In genomic region chr6:4647414-4648365, GRCh38 we compare ENCODE assay signal across 1 cellular context.
TF ChIP-seq lines count a peak whose summit lies in the region.

No MANE protein-coding gene starts in this region.

TF ChIP-seq in HepG2, 621 proteins besides CTCF, POLR2A, EP300 and RAD21 (continued from another document and continues in another):
- TF ChIP-seq ZBTB37 (CRISPR knock-in tag; IDR thresholded peaks at IDR 0.05) (no peak; the same call in 1 of the 2 replicates), ZNF766 (CRISPR knock-in tag; IDR thresholded peaks at IDR 0.05; ENCODE audit: borderline replicate concordance) (peak; percentile 76; the same call in 1 of the 2 replicates), REST (IDR thresholded peaks at IDR 0.05; ENCODE audit: borderline replicate concordance in 1 of 2, low read depth in 1 of 2, low read length in 2 of 2) (no peak), ZEB1 (IDR thresholded peaks at IDR 0.05; ENCODE audit: insufficient replicate concordance, low read depth) (no peak), ARNT (IDR thresholded peaks at IDR 0.05) (no peak), MTA1 (CRISPR knock-in tag; IDR thresholded peaks at IDR 0.05; ENCODE audit: borderline replicate concordance) (no peak; the same call in 1 of the 2 replicates), THAP11 (CRISPR knock-in tag; IDR thresholded peaks at IDR 0.05) (peak; percentile 78), CENPX (CRISPR knock-in tag; IDR thresholded peaks at IDR 0.05) (no peak), MEIS2 (CRISPR knock-in tag; IDR thresholded peaks at IDR 0.05) (peak; percentile 64), MAFK (conservative IDR thresholded peaks at IDR 0.05 in 1 of 2, IDR thresholded peaks at IDR 0.05 in 1 of 2; ENCODE audit: low read length in 2 of 2) (no peak), ZNF30 (CRISPR knock-in tag; IDR thresholded peaks at IDR 0.05) (no peak), ZNF432 (CRISPR knock-in tag; IDR thresholded peaks at IDR 0.05; ENCODE audit: borderline replicate concordance) (no peak), BCL6 (CRISPR knock-in tag; IDR thresholded peaks at IDR 0.05) (no peak), ISL2 (CRISPR knock-in tag; IDR thresholded peaks at IDR 0.05) (no peak), CENPT (CRISPR knock-in tag; IDR thresholded peaks at IDR 0.05; ENCODE audit: low read depth) (no peak), MTF1 (CRISPR knock-in tag; IDR thresholded peaks at IDR 0.05) (no peak), RARA (CRISPR knock-in tag; IDR thresholded peaks at IDR 0.05) (peak; percentile 41), SSRP1 (CRISPR knock-in tag; IDR thresholded peaks at IDR 0.05) (no peak), E2F1 (CRISPR knock-in tag; IDR thresholded peaks at IDR 0.05) (no peak), HDAC2 (CRISPR knock-in tag; IDR thresholded peaks at IDR 0.05) (peak; percentile 81), ADNP (CRISPR knock-in tag; IDR thresholded peaks at IDR 0.05) (no peak), DR1 (CRISPR knock-in tag; IDR thresholded peaks at IDR 0.05) (no peak; the same call in 1 of the 2 replicates), HDAC1 (CRISPR knock-in tag; IDR thresholded peaks at IDR 0.05) (no peak), ERF (CRISPR knock-in tag; IDR thresholded peaks at IDR 0.05) (peak; percentile 91), POGZ (CRISPR knock-in tag; IDR thresholded peaks at IDR 0.05) (peak; percentile 92), ZNF513 (CRISPR knock-in tag; conservative IDR thresholded peaks at IDR 0.05) (no peak), ZNF121 (CRISPR knock-in tag; IDR thresholded peaks at IDR 0.05) (no peak), ZBTB7A (CRISPR knock-in tag; IDR thresholded peaks at IDR 0.05) (peak; percentile 42; the same call in 1 of the 2 replicates), ZBTB26 (CRISPR knock-in tag; IDR thresholded peaks at IDR 0.05; ENCODE audit: borderline replicate concordance) (peak; percentile 78; the same call in 1 of the 2 replicates), ZNF430 (CRISPR knock-in tag; IDR thresholded peaks at IDR 0.05) (peak; percentile 77; the same call in 1 of the 2 replicates), LCORL (IDR thresholded peaks at IDR 0.05) (no peak), LCORL (CRISPR knock-in tag; IDR thresholded peaks at IDR 0.05) (peak; percentile 57; the same call in 1 of the 2 replicates), FOSL1 (CRISPR knock-in tag; IDR thresholded peaks at IDR 0.05; ENCODE audit: borderline replicate concordance) (no peak), GMEB1 (CRISPR knock-in tag; IDR thresholded peaks at IDR 0.05; ENCODE audit: borderline replicate concordance) (peak; percentile 52), EED (CRISPR knock-in tag; IDR thresholded peaks at IDR 0.05) (peak; percentile 72; the same call in 1 of the 2 replicates), ATF1 (CRISPR knock-in tag; IDR thresholded peaks at IDR 0.05) (no peak), ZNF510 (CRISPR knock-in tag; IDR thresholded peaks at IDR 0.05; ENCODE audit: low read depth) (no peak), ZNF274 (CRISPR knock-in tag; IDR thresholded peaks at IDR 0.05) (peak; percentile 87), HMGA1 (CRISPR knock-in tag; conservative IDR thresholded peaks at IDR 0.05) (no peak), XRCC5 (optimal IDR thresholded peaks at IDR 0.05; ENCODE audit: low read length) (peak; percentile 95)
- TF ChIP-seq, protein P1, sequence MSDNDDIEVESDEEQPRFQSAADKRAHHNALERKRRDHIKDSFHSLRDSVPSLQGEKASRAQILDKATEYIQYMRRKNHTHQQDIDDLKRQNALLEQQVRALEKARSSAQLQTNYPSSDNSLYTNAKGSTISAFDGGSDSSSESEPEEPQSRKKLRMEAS (IDR thresholded peaks at IDR 0.05): peak; percentile 98
- TF ChIP-seq, protein P2, sequence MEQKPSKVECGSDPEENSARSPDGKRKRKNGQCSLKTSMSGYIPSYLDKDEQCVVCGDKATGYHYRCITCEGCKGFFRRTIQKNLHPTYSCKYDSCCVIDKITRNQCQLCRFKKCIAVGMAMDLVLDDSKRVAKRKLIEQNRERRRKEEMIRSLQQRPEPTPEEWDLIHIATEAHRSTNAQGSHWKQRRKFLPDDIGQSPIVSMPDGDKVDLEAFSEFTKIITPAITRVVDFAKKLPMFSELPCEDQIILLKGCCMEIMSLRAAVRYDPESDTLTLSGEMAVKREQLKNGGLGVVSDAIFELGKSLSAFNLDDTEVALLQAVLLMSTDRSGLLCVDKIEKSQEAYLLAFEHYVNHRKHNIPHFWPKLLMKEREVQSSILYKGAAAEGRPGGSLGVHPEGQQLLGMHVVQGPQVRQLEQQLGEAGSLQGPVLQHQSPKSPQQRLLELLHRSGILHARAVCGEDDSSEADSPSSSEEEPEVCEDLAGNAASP (CRISPR knock-in tag; IDR thresholded peaks at IDR 0.05; ENCODE audit: borderline replicate concordance): peak; percentile 61; the same call in 1 of the 2 replicates
- TF ChIP-seq, protein P3, sequence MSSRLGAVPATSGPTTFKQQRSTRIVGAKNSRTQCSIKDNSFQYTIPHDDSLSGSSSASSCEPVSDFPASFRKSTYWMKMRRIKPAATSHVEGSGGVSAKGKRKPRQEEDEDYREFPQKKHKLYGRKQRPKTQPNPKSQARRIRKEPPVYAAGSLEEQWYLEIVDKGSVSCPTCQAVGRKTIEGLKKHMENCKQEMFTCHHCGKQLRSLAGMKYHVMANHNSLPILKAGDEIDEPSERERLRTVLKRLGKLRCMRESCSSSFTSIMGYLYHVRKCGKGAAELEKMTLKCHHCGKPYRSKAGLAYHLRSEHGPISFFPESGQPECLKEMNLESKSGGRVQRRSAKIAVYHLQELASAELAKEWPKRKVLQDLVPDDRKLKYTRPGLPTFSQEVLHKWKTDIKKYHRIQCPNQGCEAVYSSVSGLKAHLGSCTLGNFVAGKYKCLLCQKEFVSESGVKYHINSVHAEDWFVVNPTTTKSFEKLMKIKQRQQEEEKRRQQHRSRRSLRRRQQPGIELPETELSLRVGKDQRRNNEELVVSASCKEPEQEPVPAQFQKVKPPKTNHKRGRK (CRISPR knock-in tag; IDR thresholded peaks at IDR 0.05): 0 out of 2 replicates have a peak, but pooled peaks have one; percentile 41
- TF ChIP-seq, protein P4, sequence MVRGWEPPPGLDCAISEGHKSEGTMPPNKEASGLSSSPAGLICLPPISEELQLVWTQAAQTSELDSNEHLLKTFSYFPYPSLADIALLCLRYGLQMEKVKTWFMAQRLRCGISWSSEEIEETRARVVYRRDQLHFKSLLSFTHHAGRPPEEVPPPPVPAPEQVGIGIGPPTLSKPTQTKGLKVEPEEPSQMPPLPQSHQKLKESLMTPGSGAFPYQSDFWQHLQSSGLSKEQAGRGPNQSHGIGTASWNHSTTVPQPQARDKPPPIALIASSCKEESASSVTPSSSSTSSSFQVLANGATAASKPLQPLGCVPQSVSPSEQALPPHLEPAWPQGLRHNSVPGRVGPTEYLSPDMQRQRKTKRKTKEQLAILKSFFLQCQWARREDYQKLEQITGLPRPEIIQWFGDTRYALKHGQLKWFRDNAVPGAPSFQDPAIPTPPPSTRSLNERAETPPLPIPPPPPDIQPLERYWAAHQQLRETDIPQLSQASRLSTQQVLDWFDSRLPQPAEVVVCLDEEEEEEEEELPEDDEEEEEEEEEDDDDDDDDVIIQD (CRISPR knock-in tag; IDR thresholded peaks at IDR 0.05; ENCODE audit: low read depth): 0 out of 2 replicates have a peak, but pooled peaks have one; percentile 53
- TF ChIP-seq, protein P5, sequence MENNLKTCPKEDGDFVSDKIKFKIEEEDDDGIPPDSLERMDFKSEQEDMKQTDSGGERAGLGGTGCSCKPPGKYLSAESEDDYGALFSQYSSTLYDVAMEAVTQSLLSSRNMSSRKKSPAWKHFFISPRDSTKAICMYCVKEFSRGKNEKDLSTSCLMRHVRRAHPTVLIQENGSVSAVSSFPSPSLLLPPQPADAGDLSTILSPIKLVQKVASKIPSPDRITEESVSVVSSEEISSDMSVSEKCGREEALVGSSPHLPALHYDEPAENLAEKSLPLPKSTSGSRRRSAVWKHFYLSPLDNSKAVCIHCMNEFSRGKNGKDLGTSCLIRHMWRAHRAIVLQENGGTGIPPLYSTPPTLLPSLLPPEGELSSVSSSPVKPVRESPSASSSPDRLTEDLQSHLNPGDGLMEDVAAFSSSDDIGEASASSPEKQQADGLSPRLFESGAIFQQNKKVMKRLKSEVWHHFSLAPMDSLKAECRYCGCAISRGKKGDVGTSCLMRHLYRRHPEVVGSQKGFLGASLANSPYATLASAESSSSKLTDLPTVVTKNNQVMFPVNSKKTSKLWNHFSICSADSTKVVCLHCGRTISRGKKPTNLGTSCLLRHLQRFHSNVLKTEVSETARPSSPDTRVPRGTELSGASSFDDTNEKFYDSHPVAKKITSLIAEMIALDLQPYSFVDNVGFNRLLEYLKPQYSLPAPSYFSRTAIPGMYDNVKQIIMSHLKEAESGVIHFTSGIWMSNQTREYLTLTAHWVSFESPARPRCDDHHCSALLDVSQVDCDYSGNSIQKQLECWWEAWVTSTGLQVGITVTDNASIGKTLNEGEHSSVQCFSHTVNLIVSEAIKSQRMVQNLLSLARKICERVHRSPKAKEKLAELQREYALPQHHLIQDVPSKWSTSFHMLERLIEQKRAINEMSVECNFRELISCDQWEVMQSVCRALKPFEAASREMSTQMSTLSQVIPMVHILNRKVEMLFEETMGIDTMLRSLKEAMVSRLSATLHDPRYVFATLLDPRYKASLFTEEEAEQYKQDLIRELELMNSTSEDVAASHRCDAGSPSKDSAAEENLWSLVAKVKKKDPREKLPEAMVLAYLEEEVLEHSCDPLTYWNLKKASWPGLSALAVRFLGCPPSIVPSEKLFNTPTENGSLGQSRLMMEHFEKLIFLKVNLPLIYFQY (CRISPR knock-in tag; IDR thresholded peaks at IDR 0.05; ENCODE audit: borderline replicate concordance): no peak; the same call in 1 of the 2 replicates
